In genomic region chr20:63434599-63435378, GRCh38 we compare ENCODE assay signal across 1 cellular context.
A peak's percentile ranks its signal among the peaks of the same experiment; 100 is the strongest.
TF ChIP-seq lines count a peak whose summit lies in the region.

No MANE protein-coding gene starts in this region.

TF ChIP-seq in HEK293, 187 proteins besides CTCF, POLR2A, EP300 and RAD21 (continued from another document):
- TF ChIP-seq KLF1 (tag by site-specific recombination; IDR thresholded peaks at IDR 0.05) (no peak), ZNF513 (tag by site-specific recombination; IDR thresholded peaks at IDR 0.05) (no peak), ZBTB17 (tag by site-specific recombination; IDR thresholded peaks at IDR 0.05) (0 out of 2 replicates have a peak, but pooled peaks have one; percentile 21), REPIN1 (tag by site-specific recombination; IDR thresholded peaks at IDR 0.05; ENCODE audit: low read depth) (no peak), ZSCAN4 (tag by site-specific recombination; IDR thresholded peaks at IDR 0.05) (no peak), ZNF791 (tag by site-specific recombination; IDR thresholded peaks at IDR 0.05) (no peak), ZNF777 (tag by site-specific recombination; IDR thresholded peaks at IDR 0.05; ENCODE audit: borderline replicate concordance) (no peak), ZNF148 (tag by site-specific recombination; IDR thresholded peaks at IDR 0.05; ENCODE audit: borderline replicate concordance) (no peak), ZNF24 (tag by site-specific recombination; IDR thresholded peaks at IDR 0.05) (0 out of 2 replicates have a peak, but pooled peaks have one; percentile 39), ZNF366 (tag by site-specific recombination; conservative IDR thresholded peaks at IDR 0.05) (0 out of 2 replicates have a peak, but pooled peaks have one; percentile 33), ZNF610 (tag by site-specific recombination; IDR thresholded peaks at IDR 0.05; ENCODE audit: borderline replicate concordance) (peak; percentile 38; the same call in 1 of the 2 replicates), ZNF302 (tag by site-specific recombination; IDR thresholded peaks at IDR 0.05; ENCODE audit: low read depth) (no peak)
